28 cellular contexts compared by ENCODE assay signal in the genomic region with DNA sequence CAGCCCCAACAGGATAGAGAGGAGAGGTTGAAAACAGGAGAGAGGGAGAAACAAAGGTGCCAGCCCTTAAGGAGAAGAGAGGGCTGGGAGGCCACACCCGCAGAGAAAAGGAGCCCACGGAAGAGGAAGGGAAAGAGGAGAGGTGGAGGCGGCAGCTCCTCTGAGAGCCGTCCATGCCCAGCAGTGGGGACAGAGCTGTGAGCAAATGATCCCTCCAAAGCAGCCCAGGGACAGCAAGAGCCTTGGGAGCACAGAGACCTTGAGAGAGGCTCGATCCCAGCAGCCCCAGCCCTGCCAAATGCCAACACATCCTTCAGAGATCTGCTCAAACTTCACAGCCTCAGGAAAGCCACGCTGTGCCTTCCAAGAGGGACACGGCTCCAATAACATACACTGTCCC.
DNase-seq lines count a peak whose midpoint lies in the region; ATAC-seq, FAIRE-seq and TF ChIP-seq lines count a peak whose summit lies in the region.
"Had no signal": no experiment of that assay in that cellular context is flagged by ENCODE, and none has a peak within 500 bp of the region (broad histone marks: within the 10 kb centered on the region; RNA-seq: fewer than 3 reads in every experiment).

No MANE protein-coding gene starts in this region.

- H3K9me3 ChIP-seq in right cardiac atrium (ENCODE audit: control insufficient read depth, low read length) (no peaks in the 10 kb centered on the region), H1 (ENCODE audit: insufficient read depth in 2 of 2, low read depth in 1 of 2, low read length in 1 of 2) (no peaks in the 10 kb centered on the region)
- H3K9me3 ChIP-seq: BE2C, colonic mucosa, neutrophil, Peyer's patch had no signal

- no peak overlapping the region for H2BK15ac ChIP-seq in H1 (ENCODE audit: low read length)

- CTCF ChIA-PET in H1 (lab: Charles Lee; ENCODE audit: partially characterized antibody): interaction anchor here (1.1 kb wide), 1 partner anchor 10 kb away, joined by 3 read pairs; no protein-coding TSS in a partner anchor

- H2AFZ ChIP-seq in H1 (ENCODE audit: low read length): 0 out of 2 replicates have a peak overlapping the region, but pooled peaks have one; percentile 0

- H3K9ac ChIP-seq in H1 (replicated peaks in 1 of 4; ENCODE audit: extremely low read depth in 1 of 4, low read depth in 3 of 4, low read length in 3 of 4): no peak overlapping the region

- H4K8ac ChIP-seq in H1 (ENCODE audit: extremely low read depth, insufficient read depth, low read length): no peak overlapping the region; the same call in 1 of the 2 replicates

- no peaks in the 10 kb centered on the region for H3K4me1 Mint-ChIP-seq in natural killer cell
- H3K4me1 Mint-ChIP-seq: activated CD4-positive, alpha-beta T cell treated with anti-CD3 and anti-CD28 coated beads for 36 hours; activated naive CD4-positive, alpha-beta T cell treated with anti-CD3 and anti-CD28 coated beads, Interleukin-2, amount 10 ng/mL, durations not matched to agents 7 days and 5 days; activated T-helper 17 cell treated with anti-CD3 and anti-CD28 coated beads, Interleukin-2, amount 50 U/mL, for 72 hours; stimulated activated memory B cell treated with anti-CD40 and anti-IgM and Interleukin-4, amounts not matched to agents 10 μg/mL and 1 μg/mL and 100 μg/mL, for 72 hours had no signal

- no peak overlapping the region for H3K18ac ChIP-seq in H1 (ENCODE audit: extremely low read depth, low read length)

- H2BK120ac ChIP-seq in H1 (replicated peaks; ENCODE audit: low read depth, low read length): no peak overlapping the region

- H3K27me3 Mint-ChIP-seq in natural killer cell (ENCODE audit: low read depth in 2 of 2): peaks cover 12 to 37% of the 10 kb centered on the region in 2 donors
- H3K27me3 Mint-ChIP-seq: activated CD8-positive, alpha-beta T cell treated with anti-CD3 and anti-CD28 coated beads for 36 hours had no signal

- no peaks in the 10 kb centered on the region for H4K20me1 ChIP-seq in H1 (replicated peaks in 1 of 2; ENCODE audit: control insufficient read depth in 1 of 2, insufficient read depth in 2 of 2, low read length in 2 of 2)

- peak in 1 of 3 donors; percentile 47 for DNase-seq in right cardiac atrium
- DNase-seq in Right ventricle myocardium superior: no peak
- DNase-seq in H1 (ENCODE audit: low read depth in 1 of 2, low spot score in 2 of 2): peak in 1 of 2 experiments; percentile 34
- no peak for DNase-seq in sciatic nerve (ENCODE audit: low spot score)
- DNase-seq in occipital lobe (lab: John Stamatoyannopoulos, UW): no peak
- DNase-seq in left colon: no peak
- no peak for DNase-seq in natural killer cell
- DNase-seq in GM12892 (ENCODE audit: insufficient read length): no peak
- DNase-seq: activated CD4-positive, alpha-beta T cell treated with anti-CD3 and anti-CD28 coated beads for 36 hours; activated CD8-positive, alpha-beta T cell treated with anti-CD3 and anti-CD28 coated beads for 36 hours; activated naive CD4-positive, alpha-beta T cell treated with anti-CD3 and anti-CD28 coated beads, Interleukin-2, amount 10 ng/mL, durations not matched to agents 7 days and 5 days; amygdala; BE2C; CD8-positive, alpha-beta T cell; colonic mucosa; effector CD8-positive, alpha-beta T cell; hypothalamus; NCI-H1048; NCI-H446 treated with DMSO at 0.1 percent for 48 hours; NCI-H82; Peyer's patch; substantia nigra had no signal

- peak overlapping the region; percentile 43 for H3K27ac ChIP-seq in right cardiac atrium (ENCODE audit: low read length)
- no peak overlapping the region for H3K27ac ChIP-seq in H1 (ENCODE audit: low read depth, low read length)
- H3K27ac ChIP-seq: colonic mucosa, epithelial cell of prostate, neutrophil, Peyer's patch, VCaP had no signal

- no peak for TF ChIP-seq RAD21 in H1 (IDR thresholded peaks at IDR 0.05 in 1 of 2, conservative IDR thresholded peaks at IDR 0.05 in 1 of 2; ENCODE audit: low read depth in 2 of 2, low read length in 2 of 2)

- H3K27ac Mint-ChIP-seq in natural killer cell: no peak overlapping the region
- H3K27ac Mint-ChIP-seq: activated CD4-positive, alpha-beta T cell treated with anti-CD3 and anti-CD28 coated beads for 36 hours; activated CD8-positive, alpha-beta T cell treated with anti-CD3 and anti-CD28 coated beads for 36 hours; activated naive CD4-positive, alpha-beta T cell treated with anti-CD3 and anti-CD28 coated beads, Interleukin-2, amount 10 ng/mL, durations not matched to agents 7 days and 5 days; activated T-helper 17 cell treated with anti-CD3 and anti-CD28 coated beads, Interleukin-2, amount 50 U/mL, for 72 hours; CD8-positive, alpha-beta T cell; stimulated activated memory B cell treated with anti-CD40 and anti-IgM and Interleukin-4, amounts not matched to agents 10 μg/mL and 1 μg/mL and 100 μg/mL, for 72 hours had no signal

- no peaks in the 10 kb centered on the region for H3K23me2 ChIP-seq in H1 (ENCODE audit: low read depth, low read length)

- no peak overlapping the region for H4K91ac ChIP-seq in H1 (replicated peaks; ENCODE audit: insufficient read length, low read length)

- H3K14ac ChIP-seq in H1 (ENCODE audit: insufficient read length): no peak overlapping the region

- POLR2A ChIA-PET in H1 (lab: Charles Lee; ENCODE audit: partially characterized antibody): no interaction called here

- H3K36me3 ChIP-seq in H1 (ENCODE audit: control insufficient read depth in 2 of 4, insufficient read depth in 4 of 4, low read length in 3 of 4): no peaks in the 10 kb centered on the region
- H3K36me3 ChIP-seq: BE2C, colonic mucosa, neutrophil, Peyer's patch had no signal

- H3K79me1 ChIP-seq in H1 (ENCODE audit: low read depth, low read length): no peaks in the 10 kb centered on the region

- H3K4me2 ChIP-seq in H1 (ENCODE audit: insufficient read depth in 1 of 2, low read depth in 2 of 2, low read length in 2 of 2): no peak overlapping the region

- no peak overlapping the region for H3K56ac ChIP-seq in H1 (replicated peaks; ENCODE audit: insufficient read length, low read depth, low read length)

- H4K5ac ChIP-seq in H1 (ENCODE audit: insufficient read length, low read depth, low read length): no peak overlapping the region

- whole genome bisulfite sequencing in right cardiac atrium: 57% methylated on average over 7 of the region's 7 CpGs
- 85% methylated on average over 5 of the region's 7 CpGs; no CpG with 5 or more reads in 1 of the 2 experiments for WGBS in H1 (ENCODE audit: extremely low coverage in 1 of 2, insufficient coverage in 1 of 2, insufficient read length in 1 of 2, insufficient replicate concordance in 2 of 2, low coverage in 1 of 2, low lambda C conversion rate in 2 of 2, missing lambda C conversion rate in 1 of 2), 2 experiments

- no peak overlapping the region for H3K23ac ChIP-seq in H1 (ENCODE audit: insufficient read length)

- intact Hi-C loops in right cardiac atrium (cut with DNase I): no loop called here
- intact Hi-C loops in Right ventricle myocardium superior (cut with DNase I): loop anchor here (10.0 kb wide), 1 partner anchor 207 kb away; no protein-coding TSS in a partner anchor
- intact Hi-C loops in sciatic nerve (cut with DNase I): no loop called here
- intact Hi-C loops in left colon (cut with DNase I, micrococcal nuclease): no loop called here
- intact Hi-C loops in natural killer cell (cut with micrococcal nuclease): no loop called here

- no peaks in the 10 kb centered on the region for H3K79me2 ChIP-seq in H1 (ENCODE audit: control insufficient read depth in 1 of 2, insufficient read depth in 2 of 2, low read length in 2 of 2)

- no peak overlapping the region for H2BK5ac ChIP-seq in H1 (ENCODE audit: low read depth, low read length)

- H2BK20ac ChIP-seq in H1 (ENCODE audit: low read length): no peak overlapping the region

- no peak overlapping the region for H3K4me3 ChIP-seq in right cardiac atrium (ENCODE audit: low read length)
- no peak overlapping the region for H3K4me3 ChIP-seq in H1 (ENCODE audit: extremely low read depth in 1 of 4, insufficient read depth in 2 of 4, low read depth in 3 of 4, low read length in 4 of 4)
- H3K4me3 ChIP-seq: colonic mucosa, Peyer's patch had no signal

- no peak overlapping the region for H3K4ac ChIP-seq in H1 (replicated peaks; ENCODE audit: insufficient read length, low read depth, low read length)

- H2AK5ac ChIP-seq in H1 (ENCODE audit: low read depth, low read length): no peak overlapping the region

- TF ChIP-seq CTCF in H1 (IDR thresholded peaks at IDR 0.05; ENCODE audit: control extremely low read depth in 1 of 3, insufficient read depth in 1 of 3, low read depth in 1 of 3, low read length in 3 of 3) (no peak), natural killer cell (IDR thresholded peaks at IDR 0.05) (no peak)

- TF ChIP-seq POLR2A in H1 (IDR thresholded peaks at IDR 0.05; ENCODE audit: control extremely low read depth in 1 of 2, low read depth in 2 of 2, low read length in 2 of 2) (no peak), GM12892 (IDR thresholded peaks at IDR 0.05; ENCODE audit: low read depth, low read length) (no peak)

- ATAC-seq in right cardiac atrium: peak; percentile 4 to 22
- ATAC-seq in Right ventricle myocardium superior (ENCODE audit: poor library complexity): no peak
- ATAC-seq in sciatic nerve: peak; percentile 17
- no peak for ATAC-seq in left colon
- ATAC-seq in natural killer cell: no peak
- ATAC-seq: activated CD4-positive, alpha-beta T cell treated with anti-CD3 and anti-CD28 coated beads for 36 hours; activated CD8-positive, alpha-beta T cell treated with anti-CD3 and anti-CD28 coated beads for 36 hours; activated T-helper 17 cell treated with anti-CD3 and anti-CD28 coated beads, Interleukin-2, amount 50 U/mL, for 72 hours; CD8-positive, alpha-beta T cell; stimulated activated memory B cell treated with anti-CD40 and anti-IgM and Interleukin-4, amounts not matched to agents 10 μg/mL and 1 μg/mL and 100 μg/mL, for 72 hours had no signal

- TF ChIP-seq EP300 in H1 (IDR thresholded peaks at IDR 0.05; ENCODE audit: borderline replicate concordance in 1 of 2, low read depth in 2 of 2, low read length in 2 of 2): no peak

- peaks cover 9% of the 10 kb centered on the region for H3K4me1 ChIP-seq in right cardiac atrium (ENCODE audit: control insufficient read depth, insufficient read depth, low read length)
- peaks cover 0 to 5% (median under 1%) of the 10 kb centered on the region in 4 experiments; a peak in 4 of 7 replicates for H3K4me1 ChIP-seq in H1 (replicated peaks in 1 of 4; ENCODE audit: control insufficient read depth in 3 of 4, insufficient read depth in 4 of 4, low read length in 3 of 4)
- H3K4me1 ChIP-seq: BE2C, colonic mucosa, Peyer's patch had no signal

- FAIRE-seq in H1 (lab: Jason Lieb, UNC): no peak
- FAIRE-seq in GM12892 (lab: Jason Lieb, UNC): no peak
- FAIRE-seq: H54 had no signal

- H2BK12ac ChIP-seq in H1 (ENCODE audit: low read depth, low read length): no peak overlapping the region

- H3K4me3 Mint-ChIP-seq in natural killer cell: no peak overlapping the region
- H3K4me3 Mint-ChIP-seq: activated CD4-positive, alpha-beta T cell treated with anti-CD3 and anti-CD28 coated beads for 36 hours; activated CD8-positive, alpha-beta T cell treated with anti-CD3 and anti-CD28 coated beads for 36 hours; activated naive CD4-positive, alpha-beta T cell treated with anti-CD3 and anti-CD28 coated beads, Interleukin-2, amount 10 ng/mL, durations not matched to agents 7 days and 5 days; activated T-helper 17 cell treated with anti-CD3 and anti-CD28 coated beads, Interleukin-2, amount 50 U/mL, for 72 hours; CD8-positive, alpha-beta T cell; stimulated activated memory B cell treated with anti-CD40 and anti-IgM and Interleukin-4, amounts not matched to agents 10 μg/mL and 1 μg/mL and 100 μg/mL, for 72 hours had no signal

- H3K36me3 Mint-ChIP-seq in natural killer cell: no peaks in the 10 kb centered on the region
- H3K36me3 Mint-ChIP-seq: activated naive CD4-positive, alpha-beta T cell treated with anti-CD3 and anti-CD28 coated beads, Interleukin-2, amount 10 ng/mL, durations not matched to agents 7 days and 5 days; CD8-positive, alpha-beta T cell; stimulated activated memory B cell treated with anti-CD40 and anti-IgM and Interleukin-4, amounts not matched to agents 10 μg/mL and 1 μg/mL and 100 μg/mL, for 72 hours had no signal

- H3K9me3 Mint-ChIP-seq in natural killer cell: peaks cover 0 to 3% of the 10 kb centered on the region in 2 donors
- H3K9me3 Mint-ChIP-seq: activated T-helper 17 cell treated with anti-CD3 and anti-CD28 coated beads, Interleukin-2, amount 50 U/mL, for 72 hours; stimulated activated memory B cell treated with anti-CD40 and anti-IgM and Interleukin-4, amounts not matched to agents 10 μg/mL and 1 μg/mL and 100 μg/mL, for 72 hours had no signal

- H3K27me3 ChIP-seq in right cardiac atrium (ENCODE audit: control insufficient read depth, insufficient read depth) (no peaks in the 10 kb centered on the region), H1 (replicated peaks in 1 of 4; ENCODE audit: control insufficient read depth in 3 of 4, extremely low read depth in 1 of 4, insufficient read depth in 3 of 4, low read length in 3 of 4) (no peaks in the 10 kb centered on the region; a peak in 1 of 7 replicates)
- H3K27me3 ChIP-seq: BE2C, colonic mucosa, neutrophil, Peyer's patch had no signal

Comparison
In these comparisons a context has a peak if more than half of its experiments do, and no peak if none do; other contexts are left out.
1. ATAC-seq: peak in right cardiac atrium (2 of 2) and sciatic nerve (single experiment); none in Right ventricle myocardium superior (single experiment), left colon (single experiment) and natural killer cell (0 of 3).